In genomic region chr13:26952551-26953138, GRCh38 we compare ENCODE assay signal across 17 cellular contexts.
"Had no signal": no experiment of that assay in that cellular context is flagged by ENCODE, and none has a peak within 500 bp of the region (broad histone marks: within the 10 kb centered on the region; RNA-seq: fewer than 3 reads in every experiment).

No MANE protein-coding gene starts in this region.

- H3K36me3 ChIP-seq: heart right ventricle, neutrophil, right atrium auricular region, suprapubic skin, upper lobe of left lung had no signal

- H3K9me3 ChIP-seq: heart right ventricle, neutrophil, right atrium auricular region, suprapubic skin, upper lobe of left lung had no signal

- H3K27me3 ChIP-seq: heart right ventricle, neutrophil, right atrium auricular region, upper lobe of left lung had no signal

- FAIRE-seq: frontal cortex had no signal

- ATAC-seq: T-cell had no signal

- H3K27ac ChIP-seq: neutrophil, suprapubic skin, upper lobe of left lung, VCaP had no signal

- H3K4me3 ChIP-seq: coronary artery, heart right ventricle, right atrium auricular region, suprapubic skin, upper lobe of left lung had no signal

- H3K4me1 ChIP-seq: right atrium auricular region, suprapubic skin, upper lobe of left lung had no signal

- DNase-seq: activated CD4-positive, alpha-beta memory T cell treated with anti-CD3 and anti-CD28 coated beads for 36 hours; activated CD8-positive, alpha-beta memory T cell treated with anti-CD3 and anti-CD28 coated beads, Interleukin-2, amount 50 U/mL, for 4 hours; activated naive CD8-positive, alpha-beta T cell treated with anti-CD3 and anti-CD28 coated beads, Interleukin-2, amount 10 ng/mL, durations not matched to agents 7 days and 5 days; effector CD8-positive, alpha-beta T cell; heart right ventricle; kidney glomerular epithelial cell; naive B cell; stimulated activated naive CD4-positive, alpha-beta T cell; T-cell; T1000 had no signal
